In genomic region chr11:67664213-67664585, GRCh38 we compare ENCODE assay signal across 27 cellular contexts. TPM values are rescaled to one million over a fixed set of nuclear protein-coding genes. Genes with fewer than 3 reads are reported as not detected.
"Had no signal": no experiment of that assay in that cellular context is flagged by ENCODE, and none has a peak within 500 bp of the region (broad histone marks: within the 10 kb centered on the region; RNA-seq: fewer than 3 reads in every experiment).

No MANE protein-coding gene starts in this region.

- DNase-seq: colonic mucosa; effector CD8-positive, alpha-beta T cell; foreskin keratinocyte; heart left ventricle; kidney; left cardiac atrium; left lung; mammary epithelial cell; mesendoderm; naive thymus-derived CD8-positive, alpha-beta T cell; nephron progenitor cell; right cardiac atrium; sigmoid colon; stimulated activated CD4-positive, alpha-beta T cell treated with anti-CD3 and anti-CD28 coated beads, Interleukin-2, amount 100 ng/mL, for 24 hours; stimulated activated CD4-positive, alpha-beta T cell treated with anti-CD3 and anti-CD28 coated beads, Interleukin-4, amount 100 ng/mL, for 24 hours; stimulated activated naive CD4-positive, alpha-beta T cell treated with Interleukin-2 at 50 U/mL for 16 hours; stomach; thyroid gland; trophoblast cell had no signal

- FAIRE-seq: endothelial cell of umbilical vein, kidney had no signal

- H3K4me2 ChIP-seq: hepatocyte had no signal

- H3K4me1 ChIP-seq: colonic mucosa, esophagus muscularis mucosa, foreskin keratinocyte, gastroesophageal sphincter, heart left ventricle, left lung, psoas muscle, sigmoid colon had no signal

- H2AFZ ChIP-seq: hepatocyte had no signal

- H3K9me3 ChIP-seq: colonic mucosa, esophagus muscularis mucosa, gastroesophageal sphincter, heart left ventricle, left lung, psoas muscle, sigmoid colon, stomach, thyroid gland had no signal

- H3K27me3 ChIP-seq: colonic mucosa, foreskin keratinocyte, heart left ventricle, hepatocyte, left lung, sigmoid colon, stomach, thyroid gland had no signal

- H3K27ac ChIP-seq: colonic mucosa, esophagus muscularis mucosa, foreskin keratinocyte, gastroesophageal sphincter, heart left ventricle, hepatocyte, left lung, psoas muscle, sigmoid colon, stomach, thyroid gland had no signal

- H3K36me3 ChIP-seq: colonic mucosa, esophagus muscularis mucosa, gastroesophageal sphincter, heart left ventricle, left lung, sigmoid colon, stomach, thyroid gland had no signal

- H3K4me3 ChIP-seq: colonic mucosa, esophagus muscularis mucosa, gastroesophageal sphincter, heart left ventricle, hepatocyte, left lung, psoas muscle, sigmoid colon, stomach, thyroid gland had no signal

- ATAC-seq: foreskin keratinocyte; gastroesophageal sphincter; heart left ventricle; left cardiac atrium; left lung; naive thymus-derived CD8-positive, alpha-beta T cell; psoas muscle; right cardiac atrium; stimulated activated effector memory CD8-positive, alpha-beta T cell treated with anti-CD3 and anti-CD28 coated beads, Interleukin-12 subunit alpha, Interleukin-12 subunit beta, amount 100 ng/mL, for 72 hours had no signal

RNA-seq across cellular contexts. Expression of gene ALDH3B2, which starts 10.2 kb away (rescaled TPM):
- polyA plus RNA-seq: endothelial cell of umbilical vein; fibroblast of lung; heart left ventricle; naive thymus-derived CD8-positive, alpha-beta T cell; psoas muscle; right cardiac atrium had no signal

RNA-seq across cellular contexts. Expression of gene ACY3, which starts 13.7 kb away (rescaled TPM):
- polyA plus RNA-seq: endothelial cell of umbilical vein, fibroblast of lung, foreskin keratinocyte, heart left ventricle, right cardiac atrium, urinary bladder had no signal

RNA-seq across cellular contexts. Expression of gene TBX10, which starts 24.6 kb away (rescaled TPM):
- polyA plus RNA-seq: endothelial cell of umbilical vein; fibroblast of lung; foreskin keratinocyte; mammary epithelial cell; naive thymus-derived CD8-positive, alpha-beta T cell; right cardiac atrium; stomach; urinary bladder had no signal
